ENCODE assay signal across 20 cellular contexts in genomic region chr2:132979339-132980093, GRCh38.
DNase-seq lines count a peak whose midpoint lies in the region; ATAC-seq and TF ChIP-seq lines count a peak whose summit lies in the region.
"Had no signal": no experiment of that assay in that cellular context is flagged by ENCODE, and none has a peak within 500 bp of the region (broad histone marks: within the 10 kb centered on the region; RNA-seq: fewer than 3 reads in every experiment).

No MANE protein-coding gene starts in this region.

- CTCF ChIA-PET in GM10248 (lab: Yijun Ruan, JAX), result interaction anchor here (1.1 kb wide), 2 partner anchors 11 to 34 kb away, joined by 3 to 4 read pairs; no protein-coding TSS in a partner anchor

- H3K4me3 ChIP-seq in brain microvascular endothelial cell (ENCODE audit: low read depth, low read length), result no peak overlapping the region
- H3K4me3 ChIP-seq: heart left ventricle, MG63, tibial artery had no signal

- no peak for TF ChIP-seq CTCF in GM10248 (IDR thresholded peaks at IDR 0.05; ENCODE audit: control extremely low read depth, extremely low read depth, low read depth, missing control alignments)
- no peak for TF ChIP-seq CTCF in brain microvascular endothelial cell (IDR thresholded peaks at IDR 0.05; ENCODE audit: low read depth, low read length, missing control alignments)

- POLR2A ChIA-PET in GM10248 (lab: Yijun Ruan, JAX), result no interaction called here

- no peak overlapping the region for H3K27ac ChIP-seq in brain microvascular endothelial cell
- H3K27ac ChIP-seq: heart left ventricle, tibial artery, WERI-Rb-1 had no signal

- no peaks in the 10 kb centered on the region for H3K27me3 ChIP-seq in brain microvascular endothelial cell (replicated peaks)
- H3K27me3 ChIP-seq: heart left ventricle, MG63 had no signal

- ATAC-seq in GM19035 (IDR thresholded peaks at IDR 0.05; ENCODE audit: unreplicated experiment) (peak; percentile 60), HG02678 (IDR thresholded peaks at IDR 0.05; ENCODE audit: unreplicated experiment) (peak; percentile 67), HG03442 (IDR thresholded peaks at IDR 0.05; ENCODE audit: unreplicated experiment) (peak; percentile 59), HG02571 (IDR thresholded peaks at IDR 0.05; ENCODE audit: unreplicated experiment) (no peak)
- ATAC-seq: CD8-positive, alpha-beta T cell; heart left ventricle; Panc1 had no signal

- in situ Hi-C loops in brain microvascular endothelial cell (cut with HindIII; ENCODE audit: low pct_ligation_motif_present, low sequenced_read_pairs), result no loop called here

- no peaks in the 10 kb centered on the region for H3K36me3 ChIP-seq in brain microvascular endothelial cell (replicated peaks)
- H3K36me3 ChIP-seq: heart left ventricle, MG63, tibial artery, WERI-Rb-1 had no signal

- DNase-seq in GM10248 (ENCODE audit: extremely low spot score) (peak; percentile 8), mesenteric fat pad (ENCODE audit: low spot score) (no peak), DMS 273 treated with DMSO at 0.1 percent for 48 hours (lab: John Stamatoyannopoulos, UW) (no peak), brain microvascular endothelial cell (no peak)
- DNase-seq: activated gamma-delta T cell treated with Interleukin-2 at 50 U/mL for 16 hours; aorta; CD8-positive, alpha-beta T cell; heart left ventricle; MG63; NCI-H2107; NCI-H69; occipital lobe; stimulated activated CD4-positive, alpha-beta T cell treated with anti-CD3 and anti-CD28 coated beads, Interleukin-4, amount 100 ng/mL, for 1 hour; tibial artery; WERI-Rb-1 had no signal
